In genomic region chr5:139655727-139656271, GRCh38 we compare ENCODE assay signal across 8 cellular contexts. TPM values are rescaled to one million over a fixed set of nuclear protein-coding genes. Genes with fewer than 3 reads are reported as not detected.
DNase-seq lines count a peak whose midpoint lies in the region; ATAC-seq, FAIRE-seq and TF ChIP-seq lines count a peak whose summit lies in the region.
"Had no signal": no experiment of that assay in that cellular context is flagged by ENCODE, and none has a peak within 500 bp of the region (broad histone marks: within the 10 kb centered on the region; RNA-seq: fewer than 3 reads in every experiment).

No MANE protein-coding gene starts in this region.

- dilution Hi-C loops in endothelial cell of umbilical vein (cut with MboI; ENCODE audit: extremely low pct_ligation_motif_present, low sequenced_read_pairs): no loop called here

- FAIRE-seq in endothelial cell of umbilical vein (lab: Jason Lieb, UNC) (peak; percentile 8), urothelium cell line (lab: Jason Lieb, UNC) (no peak)

- TF ChIP-seq EP300 in upper lobe of left lung (IDR thresholded peaks at IDR 0.05): no peak

- DNase-seq in NCI-H69 (lab: John Stamatoyannopoulos, UW): peak; percentile 59
- no peak for DNase-seq in endothelial cell of umbilical vein (ENCODE audit: low read depth, low spot score)
- DNase-seq in upper lobe of left lung: peak; percentile 68 to 83
- DNase-seq in DMS79 treated with DMSO at 0.1 percent for 48 hours (lab: John Stamatoyannopoulos, UW): no peak
- no peak for DNase-seq in urothelium cell line (ENCODE audit: low spot score)
- DNase-seq: activated CD4-positive, alpha-beta T cell treated with anti-CD3 and anti-CD28 coated beads for 36 hours had no signal

- BruUV-seq in endothelial cell of umbilical vein (replicated peaks; lab: Mats Ljungman, UMichigan): no TSS peak

- H3K79me2 ChIP-seq in endothelial cell of umbilical vein (ENCODE audit: control insufficient read depth, insufficient read depth, low read length): no peaks in the 10 kb centered on the region

- H3K4me3 ChIP-seq in endothelial cell of umbilical vein (replicated peaks in 1 of 3; ENCODE audit: insufficient read depth in 1 of 3, low read depth in 1 of 3, low read length in 3 of 3) (no peak overlapping the region), mucosa of stomach (ENCODE audit: low read length) (no peak overlapping the region), upper lobe of left lung (no peak overlapping the region)

- H3K4me1 ChIP-seq in endothelial cell of umbilical vein (ENCODE audit: control insufficient read depth, extremely low read depth, insufficient read depth, low read length): peaks cover 40% of the 10 kb centered on the region
- H3K4me1 ChIP-seq in mucosa of stomach (ENCODE audit: control insufficient read depth, insufficient read depth, low read length): peaks cover 97% of the 10 kb centered on the region
- H3K4me1 ChIP-seq in upper lobe of left lung: peaks cover 94 to 100% (median 96%) of the 10 kb centered on the region in 4 donors

- peaks cover 0 to 2% of the 10 kb centered on the region in 2 experiments for H3K27me3 ChIP-seq in endothelial cell of umbilical vein (ENCODE audit: control insufficient read depth in 2 of 2, insufficient read depth in 2 of 2, low read length in 2 of 2)
- no peaks in the 10 kb centered on the region for H3K27me3 ChIP-seq in mucosa of stomach (ENCODE audit: control insufficient read depth, insufficient read depth, low read length)
- H3K27me3 ChIP-seq in upper lobe of left lung: peaks cover 0 to 7% (median 0%) of the 10 kb centered on the region in 4 donors

- CTCF ChIA-PET in endothelial cell of umbilical vein (lab: Charles Lee): interaction anchor here (0.8 to 1.1 kb wide), 3 partner anchors 11 to 55 kb away, joined by 3 to 5 read pairs (median 4); no protein-coding TSS in a partner anchor

- peak in 1 of 2 donors; percentile 45 for ATAC-seq in upper lobe of left lung (ENCODE audit: low FRiP score in 2 of 2)
- no peak for ATAC-seq in GM18520 (IDR thresholded peaks at IDR 0.05; ENCODE audit: unreplicated experiment)
- ATAC-seq: activated CD4-positive, alpha-beta T cell treated with anti-CD3 and anti-CD28 coated beads for 36 hours had no signal

- TF ChIP-seq POLR2A in endothelial cell of umbilical vein (IDR thresholded peaks at IDR 0.05; ENCODE audit: low read depth, low read length) (no peak), upper lobe of left lung (IDR thresholded peaks at IDR 0.05) (peak in 1 of 4 donors; percentile 36)

- H3K27ac ChIP-seq in endothelial cell of umbilical vein (ENCODE audit: insufficient read depth, low read depth, low read length) (no peak overlapping the region), upper lobe of left lung (peak overlapping the region; percentile 71 to 95 (median 89))

- no peaks in the 10 kb centered on the region for H4K20me1 ChIP-seq in endothelial cell of umbilical vein (replicated peaks; ENCODE audit: control insufficient read depth, extremely low read depth, insufficient read depth, low read length)

- H3K9ac ChIP-seq in endothelial cell of umbilical vein (replicated peaks; ENCODE audit: extremely low read depth, insufficient read depth, low read length) (no peak overlapping the region), mucosa of stomach (ENCODE audit: low read length) (peak overlapping the region; percentile 62)

- intact Hi-C loops in endothelial cell of umbilical vein (cut with micrococcal nuclease): no loop called here

- TF ChIP-seq CTCF in endothelial cell of umbilical vein (IDR thresholded peaks at IDR 0.05; ENCODE audit: extremely low read depth in 1 of 2, insufficient read depth in 1 of 2, low read depth in 1 of 2, low read length in 2 of 2): no peak
- peak in 1 of 6 experiments; percentile 17 for TF ChIP-seq CTCF in upper lobe of left lung (IDR thresholded peaks at IDR 0.05)

- 12 to 23% methylated on average over 10 to 12 of the region's 18 CpGs for WGBS in upper lobe of left lung, 2 donors

- H2AFZ ChIP-seq in endothelial cell of umbilical vein (ENCODE audit: low read depth, low read length): no peak overlapping the region

- POLR2A ChIA-PET in endothelial cell of umbilical vein (lab: Charles Lee): no interaction called here

- no peak overlapping the region for H3K4me2 ChIP-seq in endothelial cell of umbilical vein (ENCODE audit: insufficient read depth, low read length)

- H3K36me3 ChIP-seq in endothelial cell of umbilical vein (ENCODE audit: control insufficient read depth in 2 of 2, extremely low read depth in 1 of 2, insufficient read depth in 2 of 2, low read length in 2 of 2) (no peaks in the 10 kb centered on the region), mucosa of stomach (ENCODE audit: control insufficient read depth, insufficient read depth, low read length) (no peaks in the 10 kb centered on the region), upper lobe of left lung (no peaks in the 10 kb centered on the region)

- H3K9me3 ChIP-seq in endothelial cell of umbilical vein (replicated peaks; ENCODE audit: control insufficient read depth, insufficient read depth, low read length) (no peaks in the 10 kb centered on the region), mucosa of stomach (ENCODE audit: control insufficient read depth, low read length) (no peaks in the 10 kb centered on the region), upper lobe of left lung (no peaks in the 10 kb centered on the region)

- no peaks in the 10 kb centered on the region for H3K9me1 ChIP-seq in endothelial cell of umbilical vein (replicated peaks; ENCODE audit: control insufficient read depth, extremely low read depth, insufficient read depth, low read length)

TF ChIP-seq in endothelial cell of umbilical vein, 7 proteins besides CTCF, POLR2A, EP300 and RAD21:
- TF ChIP-seq JUN (IDR thresholded peaks at IDR 0.05; ENCODE audit: borderline replicate concordance, insufficient read depth, insufficient read length, low read depth): no peak
- TF ChIP-seq FOS (IDR thresholded peaks at IDR 0.05; ENCODE audit: borderline replicate concordance, insufficient read depth, low read length): no peak

RNA-seq across cellular contexts. Expression of gene CXXC5, which starts 7.7 kb away (rescaled TPM):
- total RNA-seq in endothelial cell of umbilical vein (2.7 and 5.9 TPM in 2 replicates), upper lobe of left lung (10 to 100 TPM; 25.7 to 39.5 (median 33.0) TPM)
- 5.5 and 8.2 TPM in 2 replicates for polyA plus RNA-seq in endothelial cell of umbilical vein
- polyA plus RNA-seq in endothelial cell of umbilical vein (2011; cell fraction: cytosol; rRNA removed): 3.5 and 5.5 TPM in 2 replicates
- 2.2 and 3.2 TPM in 2 replicates for polyA plus RNA-seq in endothelial cell of umbilical vein (2011; cell fraction: nucleus; rRNA removed)
- 0.82 and 0.90 TPM in 2 replicates for polyA plus RNA-seq in endothelial cell of umbilical vein (2012)
- polyA minus RNA-seq in endothelial cell of umbilical vein: 4.7 and 6.7 TPM in 2 replicates
- 24.9 TPM for polyA minus RNA-seq in endothelial cell of umbilical vein (2011; cell fraction: cytosol; rRNA and poly(A)+ RNA removed)
- 1.1 and 1.8 TPM in 2 replicates for polyA minus RNA-seq in endothelial cell of umbilical vein (2011; cell fraction: nucleus; rRNA and poly(A)+ RNA removed)

Comparison
In these comparisons a context has a peak if more than half of its experiments do, and no peak if none do; other contexts are left out.
1. DNase-seq: peak in NCI-H69 (single experiment) and upper lobe of left lung (2 of 2); none in endothelial cell of umbilical vein (single experiment), DMS79 treated with DMSO at 0.1 percent for 48 hours (single experiment) and urothelium cell line (single experiment).